ENCODE assay signal across 24 cellular contexts in the genomic region with DNA sequence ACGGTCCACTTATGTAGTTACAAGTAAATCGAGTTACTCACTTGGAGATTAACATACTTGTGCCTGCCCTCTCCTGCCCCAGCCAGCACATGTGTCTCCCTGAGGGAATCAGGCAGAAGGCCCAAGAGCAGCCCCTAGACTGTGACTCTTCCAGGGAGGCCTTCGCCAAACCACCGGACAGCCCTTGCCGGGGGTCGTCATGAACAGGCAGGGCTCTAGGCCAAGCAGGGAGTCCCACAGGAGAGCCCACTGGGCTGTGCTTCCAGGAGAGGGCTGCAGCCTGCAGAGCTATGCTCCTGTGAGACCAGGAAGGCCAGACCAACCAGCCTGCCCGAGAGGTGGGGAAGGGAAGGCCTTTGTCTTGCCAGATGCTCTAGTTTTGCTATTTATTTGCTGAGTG.
DNase-seq lines count a peak whose midpoint lies in the region; ATAC-seq, FAIRE-seq and TF ChIP-seq lines count a peak whose summit lies in the region.
"Had no signal": no experiment of that assay in that cellular context is flagged by ENCODE, and none has a peak within 500 bp of the region (broad histone marks: within the 10 kb centered on the region; RNA-seq: fewer than 3 reads in every experiment).

No MANE protein-coding gene starts in this region.

- CTCF ChIA-PET in GM12878 (lab: Yijun Ruan, JAX): no interaction called here

- TF ChIP-seq POLR2A in GM12878 (IDR thresholded peaks at IDR 0.05; ENCODE audit: low read depth, low read length): no peak

- TF ChIP-seq EP300 in GM12878 (IDR thresholded peaks at IDR 0.05; ENCODE audit: borderline replicate concordance in 1 of 2, control insufficient read depth in 1 of 2, low read depth in 2 of 2, low read length in 2 of 2): no peak

- no peaks in the 10 kb centered on the region for H3K79me2 ChIP-seq in GM12878 (ENCODE audit: control insufficient read depth, insufficient read depth, low read length)
- no peaks in the 10 kb centered on the region for H3K79me2 ChIP-seq in hepatocyte

- RAD21 ChIA-PET in GM12878 (lab: Charles Lee; ENCODE audit: unreplicated experiment): no interaction called here

- WGBS in GM12878 (ENCODE audit: insufficient coverage, insufficient replicate concordance, low lambda C conversion rate, missing lambda C conversion rate): 64% methylated on average over 7 of the region's 7 CpGs
- WGBS in hepatocyte (ENCODE audit: low lambda C conversion rate, missing lambda C conversion rate): 74% methylated on average over 7 of the region's 7 CpGs

- H2AFZ ChIP-seq in GM12878 (ENCODE audit: control insufficient read depth, low read depth, low read length) (no peak overlapping the region), hepatocyte (no peak overlapping the region)

- H3K9me3 ChIP-seq in right atrium auricular region: no peaks in the 10 kb centered on the region
- H3K9me3 ChIP-seq in GM12878 (replicated peaks; ENCODE audit: control insufficient read depth, insufficient read depth, low read length): peaks cover 2% of the 10 kb centered on the region; the same call in 2 of the 3 replicates
- no peaks in the 10 kb centered on the region for H3K9me3 ChIP-seq in subcutaneous abdominal adipose tissue (ENCODE audit: control insufficient read depth in 5 of 5, low read length in 5 of 5)
- no peaks in the 10 kb centered on the region for H3K9me3 ChIP-seq in hepatocyte (ENCODE audit: low read depth)
- H3K9me3 ChIP-seq: BE2C, mucosa of descending colon, suprapubic skin, uterus had no signal

- intact Hi-C loops in Right ventricle myocardium superior (cut with DNase I) (no loop called here), GM12878 (cut with micrococcal nuclease; ENCODE audit: unreplicated experiment) (no loop called here)

- FAIRE-seq in GM12878 (lab: Jason Lieb, UNC): no peak
- FAIRE-seq: small intestine had no signal

- H3K4me2 ChIP-seq in GM12878 (ENCODE audit: control insufficient read depth, insufficient read depth): no peak overlapping the region
- no peak overlapping the region for H3K4me2 ChIP-seq in hepatocyte

- H3K4me1 ChIP-seq in right atrium auricular region (no peaks in the 10 kb centered on the region), GM12878 (ENCODE audit: control insufficient read depth, insufficient read depth, low read length) (no peaks in the 10 kb centered on the region; the same call in 1 of the 2 replicates), subcutaneous abdominal adipose tissue (ENCODE audit: control insufficient read depth in 5 of 5, insufficient read depth in 5 of 5, low read length in 5 of 5) (peaks cover 3 to 40% (median 23%) of the 10 kb centered on the region in 5 donors), hepatocyte (ENCODE audit: insufficient read depth) (no peaks in the 10 kb centered on the region)
- H3K4me1 ChIP-seq: BE2C, uterus had no signal

- ATAC-seq in Right ventricle myocardium superior (ENCODE audit: poor library complexity): peak; percentile 36
- ATAC-seq in GM12878: peak; percentile 21
- ATAC-seq in HG03460 (IDR thresholded peaks at IDR 0.05; ENCODE audit: unreplicated experiment): no peak
- ATAC-seq: HCT116, mucosa of descending colon had no signal

- H3K4me3 ChIP-seq in right atrium auricular region (no peak overlapping the region), GM12878 (no peak overlapping the region), subcutaneous abdominal adipose tissue (ENCODE audit: low read depth in 1 of 5, low read length in 5 of 5) (no peak overlapping the region), hepatocyte (no peak overlapping the region)
- H3K4me3 ChIP-seq: dorsolateral prefrontal cortex, mucosa of descending colon, suprapubic skin, uterus had no signal

- H3K36me3 ChIP-seq in right atrium auricular region (no peaks in the 10 kb centered on the region), GM12878 (ENCODE audit: control insufficient read depth in 2 of 2, insufficient read depth in 2 of 2, low read length in 1 of 2) (no peaks in the 10 kb centered on the region), subcutaneous abdominal adipose tissue (ENCODE audit: control insufficient read depth in 5 of 5, insufficient read depth in 5 of 5, low read length in 5 of 5) (no peaks in the 10 kb centered on the region), hepatocyte (replicated peaks; ENCODE audit: insufficient read depth, low read depth) (no peaks in the 10 kb centered on the region)
- H3K36me3 ChIP-seq: BE2C, suprapubic skin, uterus had no signal

- H3K27ac ChIP-seq in right atrium auricular region (no peak overlapping the region), GM12878 (ENCODE audit: control insufficient read depth, insufficient read depth) (no peak overlapping the region), subcutaneous abdominal adipose tissue (ENCODE audit: low read depth, low read length) (peak overlapping the region; percentile 87), hepatocyte (no peak overlapping the region)
- H3K27ac ChIP-seq: suprapubic skin, uterus had no signal

- TF ChIP-seq CTCF in right atrium auricular region (IDR thresholded peaks at IDR 0.05) (no peak), GM12878 (IDR thresholded peaks at IDR 0.05 in 2 of 3, conservative IDR thresholded peaks at IDR 0.05 in 1 of 3; ENCODE audit: control insufficient read depth in 2 of 3, extremely low read depth in 1 of 3, insufficient read depth in 1 of 3, low read depth in 3 of 3, low read length in 3 of 3) (no peak), hepatocyte (IDR thresholded peaks at IDR 0.05; ENCODE audit: poor library complexity) (no peak)

- no peaks in the 10 kb centered on the region for H3K9me2 ChIP-seq in hepatocyte (replicated peaks; ENCODE audit: insufficient read depth)

- SMC1A ChIA-PET in GM12878 (lab: Charles Lee; ENCODE audit: uncharacterized antibody, unreplicated experiment): interaction anchor here (0.6 kb wide), 1 partner anchor 100 kb away, joined by 3 read pairs; no protein-coding TSS in a partner anchor

- H3K9ac ChIP-seq in GM12878 (ENCODE audit: control insufficient read depth, insufficient read depth, low read length): no peak overlapping the region
- H3K9ac ChIP-seq in subcutaneous abdominal adipose tissue (ENCODE audit: low read length in 5 of 5): peak overlapping the region in 2 of 5 donors; percentile 21

- TF ChIP-seq RAD21 in GM12878 (IDR thresholded peaks at IDR 0.05; ENCODE audit: insufficient read depth, low read depth, low read length): no peak

- no peaks in the 10 kb centered on the region for H4K20me1 ChIP-seq in GM12878 (ENCODE audit: control insufficient read depth, insufficient read depth)
- no peaks in the 10 kb centered on the region for H4K20me1 ChIP-seq in hepatocyte (ENCODE audit: insufficient read depth, poor library complexity, severe bottlenecking)

- in situ Hi-C loops in GM12878 (cut with MboI): no loop called here

- H3K27me3 ChIP-seq in right atrium auricular region (no peaks in the 10 kb centered on the region), GM12878 (replicated peaks in 1 of 2; ENCODE audit: control insufficient read depth in 2 of 2, insufficient read depth in 2 of 2, low read length in 1 of 2) (no peaks in the 10 kb centered on the region), subcutaneous abdominal adipose tissue (ENCODE audit: control insufficient read depth in 5 of 5, insufficient read depth in 4 of 5, low read length in 5 of 5) (no peaks in the 10 kb centered on the region), hepatocyte (no peaks in the 10 kb centered on the region)
- H3K27me3 ChIP-seq: BE2C, suprapubic skin, uterus had no signal

- POLR2A ChIA-PET in GM12878 (lab: Charles Lee): interaction anchor here (1.2 kb wide), 1 partner anchor 136 kb away, joined by 3 read pairs; no protein-coding TSS in a partner anchor

- no TSS peak for BruUV-seq in GM12878 (replicated peaks; lab: Mats Ljungman, UMichigan)

- DNase-seq in Right ventricle myocardium superior (no peak), right atrium auricular region (ENCODE audit: low spot score) (no peak), GM12878 (ENCODE audit: low read depth, low spot score) (no peak), islet precursor cell (peak; percentile 63), hepatocyte (ENCODE audit: low spot score) (no peak), nucleus accumbens (lab: John Stamatoyannopoulos, UW) (no peak)
- DNase-seq: activated CD4-positive, alpha-beta T cell treated with anti-CD3 and anti-CD28 coated beads, Interleukin-2, amount 50 U/mL, for 48 hours; activated CD4-positive, CD25-positive, alpha-beta regulatory T cell; activated effector memory CD4-positive, alpha-beta T cell treated with anti-CD3 and anti-CD28 coated beads, Interleukin-2, amount 50 U/mL, for 16 hours; activated naive CD8-positive, alpha-beta T cell treated with anti-CD3 and anti-CD28 coated beads, Interleukin-2, amount 10 ng/mL, durations not matched to agents 7 days and 5 days; BE2C; dorsolateral prefrontal cortex; immature natural killer cell; mucosa of descending colon; NCI-H1694; NCI-H2171; NCI-H526; small intestine; stimulated activated CD4-positive, alpha-beta T cell treated with anti-CD3 and anti-CD28 coated beads, Interleukin-1b, Interleukin-23, amount 100 ng/mL, for 48 hours; uterus had no signal

TF ChIP-seq in GM12878, 131 proteins besides CTCF, POLR2A, EP300 and RAD21:
- TF ChIP-seq CHD1 (IDR thresholded peaks at IDR 0.05; ENCODE audit: low read depth, low read length) (no peak), TCF7 (IDR thresholded peaks at IDR 0.05; ENCODE audit: borderline replicate concordance) (no peak), HCFC1 (IDR thresholded peaks at IDR 0.05; ENCODE audit: low read length) (no peak), JUND (IDR thresholded peaks at IDR 0.05; ENCODE audit: low read depth, low read length) (no peak), ZNF207 (IDR thresholded peaks at IDR 0.05; ENCODE audit: borderline replicate concordance) (no peak), IKZF1 (conservative IDR thresholded peaks at IDR 0.05) (no peak), SP1 (IDR thresholded peaks at IDR 0.05; ENCODE audit: low read depth, low read length) (no peak), SIX5 (IDR thresholded peaks at IDR 0.05; ENCODE audit: low read depth, low read length, severe bottlenecking) (no peak)
- TF ChIP-seq, protein P1, sequence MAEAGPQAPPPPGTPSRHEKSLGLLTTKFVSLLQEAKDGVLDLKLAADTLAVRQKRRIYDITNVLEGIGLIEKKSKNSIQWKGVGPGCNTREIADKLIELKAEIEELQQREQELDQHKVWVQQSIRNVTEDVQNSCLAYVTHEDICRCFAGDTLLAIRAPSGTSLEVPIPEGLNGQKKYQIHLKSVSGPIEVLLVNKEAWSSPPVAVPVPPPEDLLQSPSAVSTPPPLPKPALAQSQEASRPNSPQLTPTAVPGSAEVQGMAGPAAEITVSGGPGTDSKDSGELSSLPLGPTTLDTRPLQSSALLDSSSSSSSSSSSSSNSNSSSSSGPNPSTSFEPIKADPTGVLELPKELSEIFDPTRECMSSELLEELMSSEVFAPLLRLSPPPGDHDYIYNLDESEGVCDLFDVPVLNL (IDR thresholded peaks at IDR 0.05; ENCODE audit: low read depth, low read length): no peak
